In genomic region chr16:82368041-82368440, GRCh38 we compare ENCODE assay signal across 8 cellular contexts.
DNase-seq lines count a peak whose midpoint lies in the region; ATAC-seq and TF ChIP-seq lines count a peak whose summit lies in the region.

No MANE protein-coding gene starts in this region.

- no peak overlapping the region for H3K4me3 ChIP-seq in GM06990 (replicated peaks; ENCODE audit: low read depth, low read length)
- H3K4me3 ChIP-seq in NB4 (ENCODE audit: low read depth, low read length) = no peak overlapping the region

- TF ChIP-seq CTCF in GM06990 (IDR thresholded peaks at IDR 0.05; ENCODE audit: insufficient read depth, low read length, poor library complexity, severe bottlenecking) (peak; percentile 46), NB4 (IDR thresholded peaks at IDR 0.05; ENCODE audit: low read depth, low read length) (peak; percentile 35)

- H3K27me3 ChIP-seq in GM06990 (replicated peaks; ENCODE audit: control insufficient read depth, insufficient read depth, low read length) = no peaks in the 10 kb centered on the region

- TF ChIP-seq POLR2A in NB4 (IDR thresholded peaks at IDR 0.05; ENCODE audit: extremely low read depth, insufficient read length) = no peak

- no peak for ATAC-seq in HG03520 (IDR thresholded peaks at IDR 0.05; ENCODE audit: unreplicated experiment)

- DNase-seq in GM06990 (ENCODE audit: extremely low read depth, insufficient read length) = no peak
- DNase-seq in NB4 (ENCODE audit: low read depth) = peak; percentile 39
- DNase-seq in dermis microvascular lymphatic vessel endothelial cell (ENCODE audit: low read depth in 2 of 2) = peak; percentile 30 to 55
- peak; percentile 39 for DNase-seq in myocyte (ENCODE audit: low read depth)
- DNase-seq in GDM1 (lab: John Stamatoyannopoulos, UW) = no peak
- no peak for DNase-seq in retina
- DNase-seq in NCI-H1436 treated with DMSO at 0.1 percent for 48 hours (lab: John Stamatoyannopoulos, UW) = no peak

- H3K36me3 ChIP-seq in GM06990 (ENCODE audit: control insufficient read depth, insufficient read depth, low read length) = no peaks in the 10 kb centered on the region

Comparison
In these comparisons a context has a peak if more than half of its experiments do, and no peak if none do; other contexts are left out.
1. DNase-seq: peak in NB4 (single experiment), dermis microvascular lymphatic vessel endothelial cell (2 of 2) and myocyte (single experiment); none in GM06990 (single experiment), GDM1 (single experiment), retina (single experiment) and NCI-H1436 treated with DMSO at 0.1 percent for 48 hours (single experiment).